9 cellular contexts compared by ENCODE assay signal in the genomic region with DNA sequence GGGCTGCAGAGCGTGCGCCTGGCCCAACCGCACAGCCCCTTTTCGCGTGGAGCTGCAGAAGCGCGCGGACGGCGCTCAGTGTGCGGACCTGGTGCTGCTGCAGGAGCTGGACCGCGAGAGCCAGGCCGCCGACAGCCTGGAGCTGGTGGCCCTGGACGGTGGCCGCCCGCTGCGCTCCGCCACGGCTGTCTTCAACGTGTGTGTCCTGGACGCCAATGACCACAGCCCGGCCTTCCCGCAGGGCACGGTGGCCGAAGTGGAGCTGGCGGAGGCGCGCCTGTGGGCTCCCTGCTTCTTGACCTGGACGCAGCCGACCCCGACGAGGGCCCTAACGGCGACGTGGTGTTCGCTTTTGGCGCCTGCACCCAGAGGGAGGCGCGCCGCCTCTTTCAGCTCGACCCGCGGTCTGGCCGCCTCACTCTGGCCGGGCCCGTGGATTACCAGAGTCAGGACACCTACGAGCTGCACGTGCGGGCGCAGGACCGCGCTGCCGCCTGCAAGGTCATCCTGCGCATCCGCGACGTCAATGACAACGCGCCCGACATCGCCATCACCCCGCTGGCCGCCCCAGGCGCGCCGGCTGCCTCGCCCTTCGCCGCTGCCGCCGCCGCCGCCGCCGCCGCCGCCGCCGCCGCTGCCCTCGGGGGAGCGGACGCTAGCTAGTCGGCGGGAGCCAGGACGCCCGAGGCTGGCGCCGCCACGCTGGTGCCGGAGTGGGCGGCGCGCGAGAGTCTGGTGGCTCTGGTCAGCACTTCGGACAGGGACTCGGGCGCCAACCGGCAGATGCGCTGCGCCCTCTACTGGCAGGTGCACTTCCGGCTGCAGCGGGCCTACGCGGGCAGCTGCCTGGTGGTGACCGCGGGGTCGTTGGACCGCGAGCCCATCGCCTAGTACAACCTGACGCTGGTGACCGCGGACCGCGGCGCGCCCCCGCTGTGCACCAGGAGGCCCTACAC.
DNase-seq lines count a peak whose midpoint lies in the region; ATAC-seq, FAIRE-seq and TF ChIP-seq lines count a peak whose summit lies in the region.
"Had no signal": no experiment of that assay in that cellular context is flagged by ENCODE, and none has a peak within 500 bp of the region (broad histone marks: within the 10 kb centered on the region; RNA-seq: fewer than 3 reads in every experiment).

No MANE protein-coding gene starts in this region.

- H3K9me3 ChIP-seq in GM12878 (replicated peaks; ENCODE audit: control insufficient read depth, insufficient read depth, low read length), result no peaks in the 10 kb centered on the region; the same call in 2 of the 3 replicates

- TF ChIP-seq POLR2A in GM12878 (IDR thresholded peaks at IDR 0.05; ENCODE audit: low read depth, low read length), result no peak

- no peak overlapping the region for H3K27ac Mint-ChIP-seq in activated CD4-positive, alpha-beta memory T cell treated with anti-CD3 and anti-CD28 coated beads for 36 hours
- no peak overlapping the region for H3K27ac Mint-ChIP-seq in activated CD4-positive, alpha-beta memory T cell treated with anti-CD3 and anti-CD28 coated beads, Interleukin-2, amount 10 ng/mL, durations not matched to agents 7 days and 5 days

- no peak overlapping the region for H3K4me2 ChIP-seq in GM12878 (ENCODE audit: control insufficient read depth, insufficient read depth)

- no peak for TF ChIP-seq CTCF in GM12878 (IDR thresholded peaks at IDR 0.05 in 2 of 3, conservative IDR thresholded peaks at IDR 0.05 in 1 of 3; ENCODE audit: control insufficient read depth in 2 of 3, extremely low read depth in 1 of 3, insufficient read depth in 1 of 3, low read depth in 3 of 3, low read length in 3 of 3)

- no peaks in the 10 kb centered on the region; a peak in 1 of 4 replicates for H3K27me3 ChIP-seq in GM12878 (replicated peaks in 1 of 2; ENCODE audit: control insufficient read depth in 2 of 2, insufficient read depth in 2 of 2, low read length in 1 of 2)
- H3K27me3 ChIP-seq: BLaER1 treated with 17β-estradiol and CSF1 and Interleukin-3, amounts not matched to agents 10 nM and 100 nM had no signal

- no peak overlapping the region for H3K9ac ChIP-seq in GM12878 (ENCODE audit: control insufficient read depth, insufficient read depth, low read length)
- H3K9ac ChIP-seq: BLaER1 treated with 17β-estradiol and CSF1 and Interleukin-3, amounts not matched to agents 10 nM and 100 nM had no signal

- TF ChIP-seq RAD21 in GM12878 (IDR thresholded peaks at IDR 0.05; ENCODE audit: insufficient read depth, low read depth, low read length), result no peak

- SMC1A ChIA-PET in GM12878 (lab: Charles Lee; ENCODE audit: uncharacterized antibody, unreplicated experiment), result no interaction called here

- H3K27me3 Mint-ChIP-seq in activated CD4-positive, alpha-beta memory T cell treated with anti-CD3 and anti-CD28 coated beads for 36 hours, result peaks cover 24% of the 10 kb centered on the region
- no peaks in the 10 kb centered on the region for H3K27me3 Mint-ChIP-seq in activated CD4-positive, alpha-beta memory T cell treated with anti-CD3 and anti-CD28 coated beads, Interleukin-2, amount 10 ng/mL, durations not matched to agents 7 days and 5 days

- H4K20me1 ChIP-seq in GM12878 (ENCODE audit: control insufficient read depth, insufficient read depth), result no peaks in the 10 kb centered on the region
- H4K20me1 ChIP-seq: BLaER1 treated with 17β-estradiol and CSF1 and Interleukin-3, amounts not matched to agents 10 nM and 100 nM had no signal

- CTCF ChIA-PET in activated CD4-positive, alpha-beta memory T cell treated with anti-CD3 and anti-CD28 coated beads for 36 hours (lab: Charles Lee), result interaction anchor here (1.4 kb wide), 1 partner anchor 11 kb away, joined by 3 read pairs; no protein-coding TSS in a partner anchor
- CTCF ChIA-PET in activated CD4-positive, alpha-beta memory T cell treated with anti-CD3 and anti-CD28 coated beads, Interleukin-2, amount 10 ng/mL, durations not matched to agents 7 days and 5 days (lab: Charles Lee), result interaction anchor here (1.3 kb wide), 1 partner anchor 11 kb away, joined by 5 read pairs; no protein-coding TSS in a partner anchor
- CTCF ChIA-PET in GM12878 (lab: Yijun Ruan, JAX), result no interaction called here

- H3K4me1 Mint-ChIP-seq in activated CD4-positive, alpha-beta memory T cell treated with anti-CD3 and anti-CD28 coated beads for 36 hours (ENCODE audit: low read depth), result no peaks in the 10 kb centered on the region
- no peaks in the 10 kb centered on the region for H3K4me1 Mint-ChIP-seq in activated CD4-positive, alpha-beta memory T cell treated with anti-CD3 and anti-CD28 coated beads, Interleukin-2, amount 10 ng/mL, durations not matched to agents 7 days and 5 days

- no peak overlapping the region for H3K4me3 Mint-ChIP-seq in activated CD4-positive, alpha-beta memory T cell treated with anti-CD3 and anti-CD28 coated beads for 36 hours
- H3K4me3 Mint-ChIP-seq in activated CD4-positive, alpha-beta memory T cell treated with anti-CD3 and anti-CD28 coated beads, Interleukin-2, amount 10 ng/mL, durations not matched to agents 7 days and 5 days, result no peak overlapping the region

- ATAC-seq in GM12878 (no peak), GM19328 (IDR thresholded peaks at IDR 0.05; ENCODE audit: unreplicated experiment) (no peak), HG02623 (IDR thresholded peaks at IDR 0.05; ENCODE audit: unreplicated experiment) (no peak)

- no peaks in the 10 kb centered on the region for H3K9me3 Mint-ChIP-seq in activated CD4-positive, alpha-beta memory T cell treated with anti-CD3 and anti-CD28 coated beads for 36 hours
- no peaks in the 10 kb centered on the region for H3K9me3 Mint-ChIP-seq in activated CD4-positive, alpha-beta memory T cell treated with anti-CD3 and anti-CD28 coated beads, Interleukin-2, amount 10 ng/mL, durations not matched to agents 7 days and 5 days

- RAD21 ChIA-PET in GM12878 (lab: Charles Lee; ENCODE audit: unreplicated experiment), result no interaction called here

- POLR2A ChIA-PET in activated CD4-positive, alpha-beta memory T cell treated with anti-CD3 and anti-CD28 coated beads for 36 hours (lab: Charles Lee), result no interaction called here
- POLR2A ChIA-PET in activated CD4-positive, alpha-beta memory T cell treated with anti-CD3 and anti-CD28 coated beads, Interleukin-2, amount 10 ng/mL, durations not matched to agents 7 days and 5 days (lab: Charles Lee), result no interaction called here
- POLR2A ChIA-PET in GM12878 (lab: Charles Lee), result no interaction called here

- H3K4me1 ChIP-seq in GM12878 (ENCODE audit: control insufficient read depth, insufficient read depth, low read length), result no peaks in the 10 kb centered on the region

- no peak for TF ChIP-seq EP300 in GM12878 (IDR thresholded peaks at IDR 0.05; ENCODE audit: borderline replicate concordance in 1 of 2, control insufficient read depth in 1 of 2, low read depth in 2 of 2, low read length in 2 of 2)

- in situ Hi-C loops in GM12878 (cut with MboI), result no loop called here

- BruUV-seq in GM12878 (replicated peaks; lab: Mats Ljungman, UMichigan), result no TSS peak

- no peak overlapping the region for H2AFZ ChIP-seq in GM12878 (ENCODE audit: control insufficient read depth, low read depth, low read length)

- no peaks in the 10 kb centered on the region for H3K79me2 ChIP-seq in GM12878 (ENCODE audit: control insufficient read depth, insufficient read depth, low read length)

- DNase-seq in activated CD4-positive, alpha-beta memory T cell treated with anti-CD3 and anti-CD28 coated beads for 36 hours, result peak; percentile 18
- no peak for DNase-seq in activated CD4-positive, alpha-beta memory T cell treated with anti-CD3 and anti-CD28 coated beads, Interleukin-2, amount 10 ng/mL, durations not matched to agents 7 days and 5 days
- DNase-seq in GM12878 (ENCODE audit: low read depth, low spot score), result no peak
- peak; percentile 95 for DNase-seq in iPS-NIHi11 (ENCODE audit: low spot score)
- peak in 25 of 49 donors; percentile 4 to 52 (median 21) for DNase-seq in substantia nigra (lab: John Stamatoyannopoulos, UW)
- no peak for DNase-seq in HuH-7 (ENCODE audit: low spot score)

- no peak for FAIRE-seq in GM12878 (lab: Jason Lieb, UNC)

- WGBS in GM12878 (ENCODE audit: insufficient coverage, insufficient replicate concordance, low lambda C conversion rate, missing lambda C conversion rate), result 92% methylated on average over 79 of the region's 121 CpGs

- H3K4me3 ChIP-seq in GM12878, result no peak overlapping the region
- H3K4me3 ChIP-seq: BLaER1 treated with 17β-estradiol and CSF1 and Interleukin-3, amounts not matched to agents 10 nM and 100 nM had no signal

- H3K36me3 ChIP-seq in GM12878 (ENCODE audit: control insufficient read depth in 2 of 2, insufficient read depth in 2 of 2, low read length in 1 of 2), result no peaks in the 10 kb centered on the region
- H3K36me3 ChIP-seq: BLaER1 treated with 17β-estradiol and CSF1 and Interleukin-3, amounts not matched to agents 10 nM and 100 nM had no signal

- intact Hi-C loops in activated CD4-positive, alpha-beta memory T cell treated with anti-CD3 and anti-CD28 coated beads for 36 hours (cut with micrococcal nuclease), result no loop called here
- intact Hi-C loops in GM12878 (cut with micrococcal nuclease; ENCODE audit: unreplicated experiment), result no loop called here

- H3K27ac ChIP-seq in GM12878 (ENCODE audit: control insufficient read depth, insufficient read depth), result no peak overlapping the region
- H3K27ac ChIP-seq in substantia nigra (ENCODE audit: low read depth, low read length, poor library complexity, severe bottlenecking), result no peak overlapping the region

- H3K36me3 Mint-ChIP-seq in activated CD4-positive, alpha-beta memory T cell treated with anti-CD3 and anti-CD28 coated beads for 36 hours, result no peaks in the 10 kb centered on the region
- H3K36me3 Mint-ChIP-seq in activated CD4-positive, alpha-beta memory T cell treated with anti-CD3 and anti-CD28 coated beads, Interleukin-2, amount 10 ng/mL, durations not matched to agents 7 days and 5 days (ENCODE audit: low read depth), result no peaks in the 10 kb centered on the region

TF ChIP-seq in GM12878, 131 proteins besides CTCF, POLR2A, EP300 and RAD21 (continues in another document):
- no peak for TF ChIP-seq ZBED1 (IDR thresholded peaks at IDR 0.05; ENCODE audit: borderline replicate concordance)

Comparison
In these comparisons a context has a peak if more than half of its experiments do, and no peak if none do; other contexts are left out.
1. DNase-seq: peak in activated CD4-positive, alpha-beta memory T cell treated with anti-CD3 and anti-CD28 coated beads for 36 hours (single experiment), iPS-NIHi11 (single experiment) and substantia nigra (25 of 49); none in activated CD4-positive, alpha-beta memory T cell treated with anti-CD3 and anti-CD28 coated beads, Interleukin-2, amount 10 ng/mL, durations not matched to agents 7 days and 5 days (single experiment), GM12878 (single experiment) and HuH-7 (single experiment).